ENCODE assay signal across 1 cellular context in genomic region chr9:120668399-120668798, GRCh38.
TF ChIP-seq lines count a peak whose summit lies in the region.

No MANE protein-coding gene starts in this region.

TF ChIP-seq in HEK293, 187 proteins besides CTCF, POLR2A, EP300 and RAD21 (continued from another document):
- TF ChIP-seq ZSCAN4 (tag by site-specific recombination; IDR thresholded peaks at IDR 0.05) (no peak), ZEB2 (tag by site-specific recombination; IDR thresholded peaks at IDR 0.05) (no peak), ZBTB44 (tag by site-specific recombination; IDR thresholded peaks at IDR 0.05) (peak; percentile 29; the same call in 1 of the 2 replicates), ZBTB20 (tag by site-specific recombination; IDR thresholded peaks at IDR 0.05) (no peak), ZNF366 (tag by site-specific recombination; conservative IDR thresholded peaks at IDR 0.05) (no peak), ZBTB6 (tag by site-specific recombination; IDR thresholded peaks at IDR 0.05) (no peak)
